Comparison of ENCODE assay signal across 9 cellular contexts in genomic region chr12:6915789-6916285, GRCh38. TPM values are rescaled to one million over a fixed set of nuclear protein-coding genes. Genes with fewer than 3 reads are reported as not detected.
A peak's percentile ranks its signal among the peaks of the same experiment; 100 is the strongest.
DNase-seq lines count a peak whose midpoint lies in the region; ATAC-seq and TF ChIP-seq lines count a peak whose summit lies in the region.
"Had no signal": no experiment of that assay in that cellular context is flagged by ENCODE, and none has a peak within 500 bp of the region (broad histone marks: within the 10 kb centered on the region; RNA-seq: fewer than 3 reads in every experiment).

No MANE protein-coding gene starts in this region.

- H3K79me2 ChIP-seq in mesendoderm (ENCODE audit: control insufficient read depth, insufficient read depth, low read length), result no peaks in the 10 kb centered on the region

- TF ChIP-seq POLR2A in uterus (IDR thresholded peaks at IDR 0.05), result no peak

- H3K4ac ChIP-seq in mesendoderm (ENCODE audit: low read depth, low read length), result peak overlapping the region; percentile 79

- H3K36me3 ChIP-seq in left ventricle myocardium inferior (no peaks in the 10 kb centered on the region), mesendoderm (ENCODE audit: control insufficient read depth, insufficient read depth, low read length) (peaks cover 2% of the 10 kb centered on the region), uterus (no peaks in the 10 kb centered on the region)

- H3K4me3 ChIP-seq in left ventricle myocardium inferior, result peak overlapping the region; percentile 90
- no peak overlapping the region for H3K4me3 ChIP-seq in mesendoderm (ENCODE audit: low read length)
- peak overlapping the region in 1 of 2 donors; percentile 72 for H3K4me3 ChIP-seq in uterus

- H3K56ac ChIP-seq in mesendoderm (ENCODE audit: low read length), result peak overlapping the region; percentile 80

- peaks cover 3% of the 10 kb centered on the region for H3K79me1 ChIP-seq in mesendoderm (ENCODE audit: low read length)

- H4K5ac ChIP-seq in mesendoderm (ENCODE audit: low read length), result no peak overlapping the region

- ATAC-seq in left ventricle myocardium superior, result no peak
- no peak for ATAC-seq in HG02798 (IDR thresholded peaks at IDR 0.05; ENCODE audit: poor library complexity, unreplicated experiment)

- no peak overlapping the region for H3K18ac ChIP-seq in mesendoderm (ENCODE audit: low read length)

- no peak for DNase-seq in left ventricle myocardium inferior
- DNase-seq in left ventricle myocardium superior, result no peak
- no peak for DNase-seq in activated T-helper 2 cell treated with anti-CD3 and anti-CD28 coated beads, Interferon-gamma antibody, Interleukin-2, Interleukin-4, amounts not matched to agents 10 μg/mL and 5 μg/mL and 100 μg/mL, durations not matched to agents 14 hours and 24 hours and 36 hours (ENCODE audit: low spot score)
- DNase-seq in mesendoderm, result no peak
- no peak for DNase-seq in uterus
- no peak for DNase-seq in HPDE6-E6E7 (ENCODE audit: extremely low spot score)
- DNase-seq in germinal center (ENCODE audit: low spot score), result no peak
- DNase-seq: NCI-H1105 treated with DMSO at 0.1 percent for 48 hours had no signal

- TF ChIP-seq CTCF in left ventricle myocardium inferior (IDR thresholded peaks at IDR 0.05; ENCODE audit: borderline replicate concordance), result no peak
- TF ChIP-seq CTCF in uterus (IDR thresholded peaks at IDR 0.05), result no peak

- peak overlapping the region; percentile 35 for H3K4me2 ChIP-seq in mesendoderm (ENCODE audit: low read length)

- no peaks in the 10 kb centered on the region for H3K27me3 ChIP-seq in left ventricle myocardium inferior (ENCODE audit: low read depth)
- no peaks in the 10 kb centered on the region for H3K27me3 ChIP-seq in mesendoderm (ENCODE audit: insufficient read depth, low read length, poor library complexity)
- no peaks in the 10 kb centered on the region for H3K27me3 ChIP-seq in uterus

- peak overlapping the region; percentile 56 for H3K9ac ChIP-seq in mesendoderm (ENCODE audit: low read length)

- H3K23ac ChIP-seq in mesendoderm (ENCODE audit: low read length), result no peak overlapping the region

- peaks cover 28% of the 10 kb centered on the region for H3K4me1 Mint-ChIP-seq in activated T-helper 2 cell treated with anti-CD3 and anti-CD28 coated beads, Interferon-gamma antibody, Interleukin-2, Interleukin-4, amounts not matched to agents 10 μg/mL and 5 μg/mL and 100 μg/mL, durations not matched to agents 14 hours and 24 hours and 36 hours (ENCODE audit: low read depth)

- H2BK15ac ChIP-seq in mesendoderm (replicated peaks; ENCODE audit: low read depth), result no peak overlapping the region

- peak overlapping the region; percentile 87 for H2AK5ac ChIP-seq in mesendoderm (ENCODE audit: low read length)

- H3K36me3 Mint-ChIP-seq in activated T-helper 2 cell treated with anti-CD3 and anti-CD28 coated beads, Interferon-gamma antibody, Interleukin-2, Interleukin-4, amounts not matched to agents 10 μg/mL and 5 μg/mL and 100 μg/mL, durations not matched to agents 14 hours and 24 hours and 36 hours (ENCODE audit: low read depth), result peaks cover 39% of the 10 kb centered on the region

- intact Hi-C loops in left ventricle myocardium inferior (cut with micrococcal nuclease), result no loop called here
- intact Hi-C loops in left ventricle myocardium superior (cut with micrococcal nuclease), result no loop called here
- intact Hi-C loops in activated T-helper 2 cell treated with anti-CD3 and anti-CD28 coated beads, Interferon-gamma antibody, Interleukin-2, Interleukin-4, amounts not matched to agents 10 μg/mL and 5 μg/mL and 100 μg/mL, durations not matched to agents 14 hours and 24 hours and 36 hours (cut with micrococcal nuclease), result loop anchor here (2.0 kb wide), 1 partner anchor 43 kb away; the partner anchor contains the start of gene SPSB2
- intact Hi-C loops in uterus (cut with DNase I; ENCODE audit: low total_unique reads), result no loop called here

- no CpG with 5 or more reads among the region's 14 CpGs for whole genome bisulfite sequencing in mesendoderm (ENCODE audit: extremely low coverage, insufficient coverage, low lambda C conversion rate)

- H3K9me3 ChIP-seq in left ventricle myocardium inferior (replicated peaks) (no peaks in the 10 kb centered on the region), uterus (no peaks in the 10 kb centered on the region)

- no peak overlapping the region for H2BK120ac ChIP-seq in mesendoderm (ENCODE audit: low read depth, low read length)

- no peaks in the 10 kb centered on the region for H3K27me3 Mint-ChIP-seq in activated T-helper 2 cell treated with anti-CD3 and anti-CD28 coated beads, Interferon-gamma antibody, Interleukin-2, Interleukin-4, amounts not matched to agents 10 μg/mL and 5 μg/mL and 100 μg/mL, durations not matched to agents 14 hours and 24 hours and 36 hours (ENCODE audit: low read depth)

- no peak overlapping the region for H3K27ac ChIP-seq in left ventricle myocardium inferior (replicated peaks)
- no peak overlapping the region for H3K27ac ChIP-seq in mesendoderm (ENCODE audit: low read depth, low read length)
- peak overlapping the region; percentile 88 for H3K27ac ChIP-seq in uterus

- peaks cover 24% of the 10 kb centered on the region for H3K4me1 ChIP-seq in left ventricle myocardium inferior
- H3K4me1 ChIP-seq in mesendoderm (ENCODE audit: control insufficient read depth, low read depth, low read length), result peaks cover 5% of the 10 kb centered on the region
- no peaks in the 10 kb centered on the region for H3K4me1 ChIP-seq in uterus

- peak overlapping the region; percentile 30 for H2BK5ac ChIP-seq in mesendoderm (ENCODE audit: low read length)

- peak overlapping the region; percentile 77 for H3K27ac Mint-ChIP-seq in activated T-helper 2 cell treated with anti-CD3 and anti-CD28 coated beads, Interferon-gamma antibody, Interleukin-2, Interleukin-4, amounts not matched to agents 10 μg/mL and 5 μg/mL and 100 μg/mL, durations not matched to agents 14 hours and 24 hours and 36 hours

- H3K4me3 Mint-ChIP-seq in activated T-helper 2 cell treated with anti-CD3 and anti-CD28 coated beads, Interferon-gamma antibody, Interleukin-2, Interleukin-4, amounts not matched to agents 10 μg/mL and 5 μg/mL and 100 μg/mL, durations not matched to agents 14 hours and 24 hours and 36 hours (ENCODE audit: low read depth), result peak overlapping the region; percentile 93

- no peak overlapping the region for H4K8ac ChIP-seq in mesendoderm (ENCODE audit: low read depth, low read length)

- no peaks in the 10 kb centered on the region for H3K9me3 Mint-ChIP-seq in activated T-helper 2 cell treated with anti-CD3 and anti-CD28 coated beads, Interferon-gamma antibody, Interleukin-2, Interleukin-4, amounts not matched to agents 10 μg/mL and 5 μg/mL and 100 μg/mL, durations not matched to agents 14 hours and 24 hours and 36 hours

RNA-seq across cellular contexts. Expression of gene ENO2, which starts 1.5 kb away (rescaled TPM):
- 14.8 TPM for total RNA-seq in left ventricle myocardium inferior
- 12.0 TPM for total RNA-seq in left ventricle myocardium superior
- total RNA-seq in activated T-helper 2 cell treated with anti-CD3 and anti-CD28 coated beads, Interferon-gamma antibody, Interleukin-2, Interleukin-4, amounts not matched to agents 10 μg/mL and 5 μg/mL and 100 μg/mL, durations not matched to agents 14 hours and 24 hours and 36 hours, result 230 and 235 TPM in 2 replicates
- 12.1 TPM for polyA plus RNA-seq in mesendoderm (2013, experiment 1 of 2)
- polyA plus RNA-seq in mesendoderm (2013, experiment 2 of 2), result 12.4 TPM
- total RNA-seq in uterus, result 10 to 100 TPM in 3 of 4 donors, 1 to 10 TPM in 1; 9.7 to 84.7 (median 24.4) TPM

RNA-seq across cellular contexts. Expression of gene LRRC23, which starts 11.2 kb away (rescaled TPM):
- total RNA-seq in left ventricle myocardium inferior (11.6 TPM), left ventricle myocardium superior (7.7 TPM), uterus (10 to 100 TPM in 2 of 4 donors, 1 to 10 TPM in 1, under 1 TPM in 1; 0.29 to 13.5 (median 10.6) TPM)
- 4.7 and 6.6 TPM in 2 replicates for total RNA-seq in activated T-helper 2 cell treated with anti-CD3 and anti-CD28 coated beads, Interferon-gamma antibody, Interleukin-2, Interleukin-4, amounts not matched to agents 10 μg/mL and 5 μg/mL and 100 μg/mL, durations not matched to agents 14 hours and 24 hours and 36 hours
- polyA plus RNA-seq in mesendoderm (2013, experiment 1 of 2), result 1.2 TPM
- 1.3 TPM for polyA plus RNA-seq in mesendoderm (2013, experiment 2 of 2)

RNA-seq across cellular contexts. Expression of gene ATN1, which starts 11.9 kb away (rescaled TPM):
- total RNA-seq in left ventricle myocardium inferior, result 71.4 TPM
- total RNA-seq in left ventricle myocardium superior, result 83.1 TPM
- 66.8 and 70.5 TPM in 2 replicates for total RNA-seq in activated T-helper 2 cell treated with anti-CD3 and anti-CD28 coated beads, Interferon-gamma antibody, Interleukin-2, Interleukin-4, amounts not matched to agents 10 μg/mL and 5 μg/mL and 100 μg/mL, durations not matched to agents 14 hours and 24 hours and 36 hours
- 69.5 TPM for polyA plus RNA-seq in mesendoderm (2013, experiment 1 of 2)
- 69.1 TPM for polyA plus RNA-seq in mesendoderm (2013, experiment 2 of 2)
- 100 to 1,000 TPM in 1 of 4 donors, 10 to 100 TPM in 3; 10.8 to 283 (median 28.7) TPM for total RNA-seq in uterus

RNA-seq across cellular contexts. Expression of gene RNU7-1, which starts 27.8 kb away (rescaled TPM):
- total RNA-seq in left ventricle myocardium inferior (not detected), left ventricle myocardium superior (not detected), uterus (not detected)
- not detected in 2 replicates for total RNA-seq in activated T-helper 2 cell treated with anti-CD3 and anti-CD28 coated beads, Interferon-gamma antibody, Interleukin-2, Interleukin-4, amounts not matched to agents 10 μg/mL and 5 μg/mL and 100 μg/mL, durations not matched to agents 14 hours and 24 hours and 36 hours
- polyA plus RNA-seq in mesendoderm (2013, experiment 1 of 2), result not detected
- polyA plus RNA-seq in mesendoderm (2013, experiment 2 of 2), result not detected

RNA-seq across cellular contexts. Expression of gene C12orf57, which starts 28.0 kb away (rescaled TPM):
- 227 TPM for total RNA-seq in left ventricle myocardium inferior
- total RNA-seq in left ventricle myocardium superior, result 238 TPM
- total RNA-seq in activated T-helper 2 cell treated with anti-CD3 and anti-CD28 coated beads, Interferon-gamma antibody, Interleukin-2, Interleukin-4, amounts not matched to agents 10 μg/mL and 5 μg/mL and 100 μg/mL, durations not matched to agents 14 hours and 24 hours and 36 hours, result 158 and 173 TPM in 2 replicates
- 146 TPM for polyA plus RNA-seq in mesendoderm (2013, experiment 1 of 2)
- 141 TPM for polyA plus RNA-seq in mesendoderm (2013, experiment 2 of 2)
- 1,000 to 10,000 TPM in 2 of 4 donors, 100 to 1,000 TPM in 2; 259 to 2,496 (median 1,289) TPM for total RNA-seq in uterus

Comparison
In these comparisons a context has a peak if more than half of its experiments do, and no peak if none do; other contexts are left out.
1. H3K27ac ChIP-seq: peak in uterus (2 of 2); none in left ventricle myocardium inferior (single experiment) and mesendoderm (single experiment).